8 cellular contexts compared by ENCODE assay signal in the genomic region with DNA sequence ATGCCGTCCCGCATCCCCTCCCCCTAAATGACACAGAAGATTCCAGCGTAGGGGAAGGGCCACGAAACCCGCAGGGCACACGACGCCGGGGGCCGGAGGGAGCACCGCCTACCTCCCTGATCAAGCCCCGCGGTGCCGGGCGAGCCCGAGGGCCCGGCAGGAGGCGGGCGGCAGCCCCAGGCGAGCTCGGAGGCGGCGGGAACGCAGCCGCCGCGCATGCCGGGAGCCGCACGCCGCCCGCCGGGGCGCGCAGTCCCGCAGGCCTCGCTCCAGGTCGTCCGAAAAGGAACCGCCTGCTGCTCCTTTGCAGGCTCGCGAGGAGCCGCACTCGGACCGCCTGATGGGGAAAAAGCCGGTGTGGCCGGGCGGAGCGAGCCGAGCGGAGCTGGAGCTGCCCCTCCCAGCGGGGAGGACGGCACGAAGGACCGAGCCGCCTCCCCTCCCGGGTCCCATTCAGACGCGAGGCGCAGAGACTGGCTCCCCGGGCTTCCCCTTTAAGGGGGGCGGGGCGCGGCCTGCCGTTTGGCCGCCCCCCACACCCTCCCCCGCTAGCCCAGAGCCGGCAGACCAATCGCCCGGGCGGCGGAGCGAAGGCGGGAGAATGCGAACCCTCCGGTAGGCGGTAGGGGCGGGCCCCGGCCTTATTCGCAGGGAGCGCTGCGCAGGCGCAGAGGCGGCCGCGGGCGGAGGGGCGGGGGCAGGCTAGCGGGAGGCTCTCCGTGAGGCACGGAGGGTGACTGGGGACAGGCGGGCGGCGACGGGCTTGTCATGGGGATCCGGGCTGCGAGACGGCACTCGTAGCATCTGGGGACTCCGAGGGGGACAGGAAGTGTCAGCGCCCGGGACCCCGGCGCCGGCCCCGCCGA. TPM values are rescaled to one million over a fixed set of nuclear protein-coding genes. Genes with fewer than 3 reads are reported as not detected.
DNase-seq lines count a peak whose midpoint lies in the region; ATAC-seq, FAIRE-seq and TF ChIP-seq lines count a peak whose summit lies in the region.

No MANE protein-coding gene starts in this region.

- under 1% methylated on average over 67 of the region's 106 CpGs for WGBS in prostate gland

- peak overlapping the region; percentile 91 to 96 (median 96) for H3K4me3 Mint-ChIP-seq in T-cell

- no peaks in the 10 kb centered on the region for H3K9me3 Mint-ChIP-seq in T-cell

- H3K36me3 ChIP-seq in left ventricle myocardium inferior (no peaks in the 10 kb centered on the region), prostate gland (no peaks in the 10 kb centered on the region)

- ATAC-seq in HG02852 (IDR thresholded peaks at IDR 0.05; ENCODE audit: unreplicated experiment) (peak; percentile 64), T-cell (replicated peaks in 1 of 4) (peak; percentile 79 to 82 (median 82))

- H3K27me3 ChIP-seq in left ventricle myocardium inferior (ENCODE audit: low read depth) (no peaks in the 10 kb centered on the region), prostate gland (replicated peaks; ENCODE audit: insufficient read depth) (no peaks in the 10 kb centered on the region)

- peak; percentile 87 for FAIRE-seq in GM12892 (lab: Jason Lieb, UNC)
- FAIRE-seq in urothelium cell line (lab: Jason Lieb, UNC), result no peak

- POLR2A ChIA-PET in T-cell (lab: Charles Lee), result interaction anchor here (0.6 to 0.7 kb wide), 2 partner anchors 19 to 98 kb away, joined by 3 read pairs; no protein-coding TSS in a partner anchor

- H3K27ac Mint-ChIP-seq in T-cell, result peak overlapping the region; percentile 90 to 98

- H3K4me3 ChIP-seq in left ventricle myocardium inferior, result peak overlapping the region; percentile 97
- peak overlapping the region; percentile 90 to 99 for H3K4me3 ChIP-seq in prostate gland

- H3K4me1 ChIP-seq in left ventricle myocardium inferior, result peaks cover 41% of the 10 kb centered on the region
- no peaks in the 10 kb centered on the region for H3K4me1 ChIP-seq in prostate gland (replicated peaks)

- H3K4me1 Mint-ChIP-seq in T-cell, result peaks cover 30 to 39% (median 32%) of the 10 kb centered on the region in 3 donors

- TF ChIP-seq CTCF in left ventricle myocardium inferior (IDR thresholded peaks at IDR 0.05; ENCODE audit: borderline replicate concordance) (peak; percentile 35), prostate gland (IDR thresholded peaks at IDR 0.05) (peak in 3 of 4 experiments; percentile 25 to 62 (median 51))

- TF ChIP-seq POLR2A in GM12892 (IDR thresholded peaks at IDR 0.05; ENCODE audit: low read depth, low read length), result peak; percentile 88
- TF ChIP-seq POLR2A in prostate gland (IDR thresholded peaks at IDR 0.05), result peak; percentile 70

- intact Hi-C loops in left ventricle myocardium inferior (cut with micrococcal nuclease) (no loop called here), prostate gland (cut with DNase I) (loop anchor here (1.0 to 10.0 kb wide), 3 partner anchors 60 to 661 kb away; partner anchors contain the start of genes CDKN2AIP, RWDD4 and TRAPPC11)

- no peaks in the 10 kb centered on the region for H3K27me3 Mint-ChIP-seq in T-cell

- no peaks in the 10 kb centered on the region for H3K9me3 ChIP-seq in left ventricle myocardium inferior (replicated peaks)
- no peaks in the 10 kb centered on the region for H3K9me3 ChIP-seq in prostate gland

- H3K36me3 Mint-ChIP-seq in T-cell, result no peaks in the 10 kb centered on the region

- peak; percentile 81 for DNase-seq in GM12892 (ENCODE audit: insufficient read length)
- peak; percentile 83 for DNase-seq in NCI-H1436 treated with DMSO at 0.1 percent for 48 hours (lab: John Stamatoyannopoulos, UW)
- DNase-seq in T-cell, result peak; percentile 98 to 100 (median 99)
- DNase-seq in amniotic stem cell (lab: John Stamatoyannopoulos, UW), result peak; percentile 99
- peak; percentile 100 for DNase-seq in left ventricle myocardium inferior
- DNase-seq in prostate gland (ENCODE audit: low spot score), result peak; percentile 99
- DNase-seq in urothelium cell line (ENCODE audit: low spot score), result peak; percentile 96

- H3K27ac ChIP-seq in left ventricle myocardium inferior (replicated peaks) (peak overlapping the region; percentile 97), prostate gland (peak overlapping the region; percentile 98 to 99)

- CTCF ChIA-PET in T-cell (lab: Charles Lee), result interaction anchor here in 1 of 2 donors (0.8 to 1.3 kb wide), 3 partner anchors 60 to 662 kb away, joined by 3 to 5 read pairs (median 3); partner anchors contain the start of genes CDKN2AIP, RWDD4 and TRAPPC11

RNA-seq across cellular contexts. Expression of gene ING2, which starts 0.6 kb away (rescaled TPM):
- 15.9 TPM for polyA plus RNA-seq in GM12892 (2012; ENCODE audit: missing spikeins)
- 10 to 100 TPM in 2 of 5 donors, 1 to 10 TPM in 3; 5.0 to 14.0 (median 7.6) TPM for total RNA-seq in T-cell
- total RNA-seq in left ventricle myocardium inferior, result 5.9 TPM
- 10 to 100 TPM; 23.1 to 34.6 TPM for total RNA-seq in prostate gland

RNA-seq across cellular contexts. Expression of gene CDKN2AIP, which starts 59.9 kb away (rescaled TPM):
- 13.3 TPM for polyA plus RNA-seq in GM12892 (2012; ENCODE audit: missing spikeins)
- total RNA-seq in T-cell, result 10 to 100 TPM; 33.0 to 46.6 (median 42.7) TPM
- total RNA-seq in left ventricle myocardium inferior, result 8.5 TPM
- 10 to 100 TPM; 22.5 to 27.5 TPM for total RNA-seq in prostate gland

Comparison
In these comparisons a context has a peak if more than half of its experiments do, and no peak if none do; other contexts are left out.
1. Peak in every context shown above with its lines: DNase-seq, ATAC-seq, H3K4me3 ChIP-seq and H3K27ac ChIP-seq.